Comparison of ENCODE assay signal across 8 cellular contexts in the genomic region with DNA sequence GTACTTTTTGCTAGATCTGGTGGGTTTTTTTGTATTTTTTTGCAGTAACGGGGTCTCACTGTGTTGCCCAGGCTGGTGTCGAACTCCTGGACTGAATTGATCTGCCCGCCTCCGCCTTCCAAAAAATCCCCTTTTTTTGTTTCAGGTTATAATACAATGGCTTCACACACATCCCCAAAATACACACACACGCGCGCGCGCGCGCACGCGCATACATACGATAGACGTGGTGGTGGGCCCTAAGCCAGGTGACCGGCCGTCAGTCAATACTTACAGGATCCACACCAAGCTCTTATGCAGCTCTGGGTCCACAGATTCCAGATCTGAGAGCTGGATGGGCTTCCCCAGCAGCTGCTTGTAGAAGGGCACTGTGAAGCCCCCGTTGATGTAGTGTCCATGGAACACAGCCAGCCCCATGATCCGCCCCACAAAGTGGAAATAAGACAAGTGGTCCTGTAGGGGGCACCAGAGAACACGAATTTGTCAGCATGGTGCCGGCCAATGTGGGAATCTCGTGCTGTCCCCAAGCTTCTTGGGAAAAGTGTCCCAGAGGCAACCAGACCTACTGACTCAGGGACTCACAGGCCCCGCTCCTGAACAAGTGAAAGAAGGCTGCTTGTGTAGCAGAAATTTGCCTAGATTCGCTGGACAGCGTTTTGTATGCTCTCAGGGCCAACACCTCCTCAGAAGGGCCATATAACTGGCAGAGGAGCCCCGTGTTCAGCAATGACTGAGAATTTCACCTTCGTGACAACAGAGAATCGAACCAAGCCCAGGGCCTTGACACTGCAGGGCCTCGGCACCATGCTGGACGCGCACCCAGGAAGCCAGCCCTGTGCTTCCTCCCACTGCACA.
DNase-seq lines count a peak whose midpoint lies in the region; ATAC-seq and TF ChIP-seq lines count a peak whose summit lies in the region.

No MANE protein-coding gene starts in this region.

- intact Hi-C loops in body of pancreas (cut with DNase I), result loop anchor here (5.0 to 10.0 kb wide), 2 partner anchors 94 to 267 kb away; no protein-coding TSS in a partner anchor

- no peaks in the 10 kb centered on the region for H3K9me3 ChIP-seq in body of pancreas

- H3K27me3 ChIP-seq in body of pancreas, result no peaks in the 10 kb centered on the region

- TF ChIP-seq POLR2A in body of pancreas (IDR thresholded peaks at IDR 0.05), result no peak

- peak; percentile 73 for DNase-seq in GM12865 (ENCODE audit: low read depth)
- DNase-seq in NCI-H146 treated with DMSO at 0.1 percent for 48 hours (lab: John Stamatoyannopoulos, UW; ENCODE audit: unreplicated experiment), result peak; percentile 7
- DNase-seq in T1000 (lab: John Stamatoyannopoulos, UW), result peak; percentile 11
- peak; percentile 86 to 90 (median 88) for DNase-seq in body of pancreas
- DNase-seq in iPS DF 19.7 (ENCODE audit: low read depth, low spot score), result peak; percentile 57
- peak; percentile 45 for DNase-seq in skeletal muscle cell (ENCODE audit: low read depth)
- no peak for DNase-seq in mesenteric fat pad (ENCODE audit: low spot score)

- peak overlapping the region in 2 of 4 donors; percentile 42 to 45 for H3K27ac ChIP-seq in body of pancreas

- TF ChIP-seq CTCF in GM12865 (IDR thresholded peaks at IDR 0.05; ENCODE audit: insufficient read depth, low read depth, low read length, missing control alignments), result peak; percentile 65
- peak; percentile 51 to 90 (median 79) for TF ChIP-seq CTCF in body of pancreas (IDR thresholded peaks at IDR 0.05)

- ATAC-seq in body of pancreas (peak; percentile 81), HG03439 (IDR thresholded peaks at IDR 0.05; ENCODE audit: unreplicated experiment) (no peak)

- H3K4me3 ChIP-seq in GM12865 (ENCODE audit: low read depth, low read length) (no peak overlapping the region), body of pancreas (no peak overlapping the region), skeletal muscle cell (ENCODE audit: low read depth, low read length) (no peak overlapping the region)

- H3K36me3 ChIP-seq in body of pancreas (replicated peaks in 1 of 2; ENCODE audit: insufficient read depth in 1 of 2, low read depth in 2 of 2), result peaks cover 0 to 28% of the 10 kb centered on the region in 2 donors

- H3K4me1 ChIP-seq in body of pancreas, result peaks cover 5% of the 10 kb centered on the region

- 73 to 76% methylated on average over 30 to 31 of the region's 31 CpGs for WGBS in body of pancreas, 2 donors
